8 cellular contexts compared by ENCODE assay signal in genomic region chr22:37807410-37808293, GRCh38. TPM values are rescaled to one million over a fixed set of nuclear protein-coding genes. Genes with fewer than 3 reads are reported as not detected.
DNase-seq lines count a peak whose midpoint lies in the region; ATAC-seq and TF ChIP-seq lines count a peak whose summit lies in the region.

TSS of gene GCAT (plus strand) at chr22:37807934. CDS start at chr22:37807968, 34 bp downstream.

- H3K27me3 Mint-ChIP-seq in activated naive CD8-positive, alpha-beta T cell = peaks cover 27% of the 10 kb centered on the region

- H2AFZ ChIP-seq in SU-DHL-6 (ENCODE audit: low read depth, low read length, severe bottlenecking) (peak within 1 kb of the TSS; percentile 56), osteoblast (ENCODE audit: low read length) (peak within 1 kb of the TSS; percentile 92)

- H3K27ac ChIP-seq in SU-DHL-6 (ENCODE audit: low read depth, low read length) (no peak within 1 kb of the TSS), osteoblast (ENCODE audit: low read depth, low read length) (peak within 1 kb of the TSS; percentile 82), thoracic aorta (peak within 1 kb of the TSS; percentile 21 to 72)

- H3K36me3 ChIP-seq in SU-DHL-6 (ENCODE audit: low read length) (no peaks in the 10 kb centered on the region), osteoblast (ENCODE audit: insufficient read depth, low read length) (no peaks in the 10 kb centered on the region), thoracic aorta (no peaks in the 10 kb centered on the region)

- no peaks in the 10 kb centered on the region for H3K9me3 Mint-ChIP-seq in activated naive CD8-positive, alpha-beta T cell (ENCODE audit: low read depth)

- peak within 1 kb of the TSS; percentile 60 for H3K4me2 ChIP-seq in SU-DHL-6 (ENCODE audit: low read depth, low read length, poor library complexity, severe bottlenecking)
- H3K4me2 ChIP-seq in osteoblast (ENCODE audit: insufficient read depth, low read length) = peak within 1 kb of the TSS; percentile 98

- peaks cover 34% of the 10 kb centered on the region for H3K4me1 Mint-ChIP-seq in activated naive CD8-positive, alpha-beta T cell (ENCODE audit: low read depth)

- peaks cover 4% of the 10 kb centered on the region; the same call in 1 of the 2 replicates for H3F3A ChIP-seq in SU-DHL-6 (ENCODE audit: insufficient read depth)

- H3K4me3 Mint-ChIP-seq in activated naive CD8-positive, alpha-beta T cell = peak within 1 kb of the TSS; percentile 81

- peaks cover 29% of the 10 kb centered on the region for H3K4me1 ChIP-seq in osteoblast (ENCODE audit: insufficient read depth, low read length)
- peaks cover 12 to 51% of the 10 kb centered on the region in 2 donors for H3K4me1 ChIP-seq in thoracic aorta (ENCODE audit: control insufficient read depth in 1 of 2, low read depth in 2 of 2)

- no peaks in the 10 kb centered on the region for H3K9me3 ChIP-seq in SU-DHL-6 (ENCODE audit: insufficient read depth, low read length)
- no peaks in the 10 kb centered on the region for H3K9me3 ChIP-seq in osteoblast (ENCODE audit: low read depth, low read length)
- H3K9me3 ChIP-seq in thoracic aorta = no peaks in the 10 kb centered on the region

- peak within 1 kb of the TSS; percentile 70 for H3K4me3 ChIP-seq in HFF-Myc (replicated peaks; ENCODE audit: low read depth, low read length)
- H3K4me3 ChIP-seq in SU-DHL-6 (ENCODE audit: insufficient read depth, low read length, poor library complexity, severe bottlenecking) = peak within 1 kb of the TSS; percentile 49
- peak within 1 kb of the TSS; percentile 84 for H3K4me3 ChIP-seq in osteoblast (ENCODE audit: insufficient read depth, low read length)
- peak within 1 kb of the TSS; percentile 67 for H3K4me3 ChIP-seq in thoracic aorta

- H3K79me2 ChIP-seq in SU-DHL-6 (ENCODE audit: insufficient read depth, low read length) (no peaks in the 10 kb centered on the region), osteoblast (ENCODE audit: insufficient read depth, low read length) (peaks cover 13% of the 10 kb centered on the region)

- no peak for TF ChIP-seq CTCF in HFF-Myc (IDR thresholded peaks at IDR 0.05; ENCODE audit: low read depth, low read length, missing control alignments)
- no peak for TF ChIP-seq CTCF in SU-DHL-6 (IDR thresholded peaks at IDR 0.05; ENCODE audit: insufficient read depth, low read length, poor library complexity, severe bottlenecking)
- no peak for TF ChIP-seq CTCF in osteoblast (IDR thresholded peaks at IDR 0.05; ENCODE audit: extremely low read depth, low read depth, low read length)
- no peak for TF ChIP-seq CTCF in thoracic aorta (IDR thresholded peaks at IDR 0.05)

- no peak within 1 kb of the TSS for H3K27ac Mint-ChIP-seq in activated naive CD8-positive, alpha-beta T cell

- H3K36me3 Mint-ChIP-seq in activated naive CD8-positive, alpha-beta T cell = no peaks in the 10 kb centered on the region

- H4K20me1 ChIP-seq in SU-DHL-6 (ENCODE audit: low read depth, low read length) (no peaks in the 10 kb centered on the region), osteoblast (ENCODE audit: insufficient read depth, low read length) (peaks cover 2% of the 10 kb centered on the region)

- DNase-seq in GDM1 (lab: John Stamatoyannopoulos, UW) (peak; percentile 94), HFF-Myc (ENCODE audit: extremely low read depth, low read depth) (peak; percentile 81), NCI-H1092 (lab: John Stamatoyannopoulos, UW) (peak; percentile 89), glomerular visceral epithelial cell (ENCODE audit: extremely low spot score) (peak; percentile 96), osteoblast (ENCODE audit: insufficient read length, low spot score, missing footprints) (peak; percentile 100), thoracic aorta (ENCODE audit: low spot score) (peak; percentile 79)

- 0 out of 2 replicates have a peak, but pooled peaks cover under 1% of the 10 kb centered on the region for H3K27me3 ChIP-seq in SU-DHL-6 (ENCODE audit: low read length)
- no peaks in the 10 kb centered on the region for H3K27me3 ChIP-seq in osteoblast (ENCODE audit: insufficient read depth, low read length)
- no peaks in the 10 kb centered on the region for H3K27me3 ChIP-seq in thoracic aorta (replicated peaks; ENCODE audit: insufficient read depth)

- H3K9ac ChIP-seq in SU-DHL-6 (ENCODE audit: low read length) = peak within 1 kb of the TSS; percentile 55

- ATAC-seq in thoracic aorta (ENCODE audit: insufficient number of reproducible peaks, low FRiP score, low read depth) = peak; percentile 71

- H3K9me2 ChIP-seq in SU-DHL-6 (replicated peaks; ENCODE audit: insufficient read depth, low read length) = no peaks in the 10 kb centered on the region

RNA-seq across cellular contexts. Expression of gene GCAT, which starts in this region (rescaled TPM):
- total RNA-seq in osteoblast (25.9 and 26.8 TPM in 2 replicates), thoracic aorta (10 to 100 TPM in 1 of 2 donors, 1 to 10 TPM in 1; 3.9 to 42.5 TPM)
